1 cellular context compared by ENCODE assay signal in the genomic region with DNA sequence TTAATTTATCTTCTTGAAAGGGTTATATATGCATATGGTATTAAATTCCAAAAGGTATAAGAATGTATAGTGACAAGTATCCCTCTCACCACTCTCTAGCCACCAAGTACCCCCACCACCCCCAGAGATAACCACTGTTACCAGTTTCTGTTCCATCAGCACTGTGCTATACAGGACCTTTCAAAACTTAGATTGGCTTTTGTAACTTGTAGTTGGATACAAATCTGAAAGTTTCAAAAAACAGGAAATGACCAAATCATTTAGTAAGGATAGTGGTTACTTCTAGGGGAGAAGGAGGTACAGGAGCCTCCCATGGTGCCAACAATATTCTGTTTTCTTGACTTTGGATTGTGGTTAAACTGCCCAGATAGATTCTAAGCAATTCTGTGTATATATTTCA.
TF ChIP-seq lines count a peak whose summit lies in the region.

No MANE protein-coding gene starts in this region.

TF ChIP-seq in WTC11, 78 proteins besides CTCF, POLR2A, EP300 and RAD21 (continued from another document):
- TF ChIP-seq, protein P1, sequence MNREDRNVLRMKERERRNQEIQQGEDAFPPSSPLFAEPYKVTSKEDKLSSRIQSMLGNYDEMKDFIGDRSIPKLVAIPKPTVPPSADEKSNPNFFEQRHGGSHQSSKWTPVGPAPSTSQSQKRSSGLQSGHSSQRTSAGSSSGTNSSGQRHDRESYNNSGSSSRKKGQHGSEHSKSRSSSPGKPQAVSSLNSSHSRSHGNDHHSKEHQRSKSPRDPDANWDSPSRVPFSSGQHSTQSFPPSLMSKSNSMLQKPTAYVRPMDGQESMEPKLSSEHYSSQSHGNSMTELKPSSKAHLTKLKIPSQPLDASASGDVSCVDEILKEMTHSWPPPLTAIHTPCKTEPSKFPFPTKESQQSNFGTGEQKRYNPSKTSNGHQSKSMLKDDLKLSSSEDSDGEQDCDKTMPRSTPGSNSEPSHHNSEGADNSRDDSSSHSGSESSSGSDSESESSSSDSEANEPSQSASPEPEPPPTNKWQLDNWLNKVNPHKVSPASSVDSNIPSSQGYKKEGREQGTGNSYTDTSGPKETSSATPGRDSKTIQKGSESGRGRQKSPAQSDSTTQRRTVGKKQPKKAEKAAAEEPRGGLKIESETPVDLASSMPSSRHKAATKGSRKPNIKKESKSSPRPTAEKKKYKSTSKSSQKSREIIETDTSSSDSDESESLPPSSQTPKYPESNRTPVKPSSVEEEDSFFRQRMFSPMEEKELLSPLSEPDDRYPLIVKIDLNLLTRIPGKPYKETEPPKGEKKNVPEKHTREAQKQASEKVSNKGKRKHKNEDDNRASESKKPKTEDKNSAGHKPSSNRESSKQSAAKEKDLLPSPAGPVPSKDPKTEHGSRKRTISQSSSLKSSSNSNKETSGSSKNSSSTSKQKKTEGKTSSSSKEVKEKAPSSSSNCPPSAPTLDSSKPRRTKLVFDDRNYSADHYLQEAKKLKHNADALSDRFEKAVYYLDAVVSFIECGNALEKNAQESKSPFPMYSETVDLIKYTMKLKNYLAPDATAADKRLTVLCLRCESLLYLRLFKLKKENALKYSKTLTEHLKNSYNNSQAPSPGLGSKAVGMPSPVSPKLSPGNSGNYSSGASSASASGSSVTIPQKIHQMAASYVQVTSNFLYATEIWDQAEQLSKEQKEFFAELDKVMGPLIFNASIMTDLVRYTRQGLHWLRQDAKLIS (CRISPR knock-in tag; IDR thresholded peaks at IDR 0.05; ENCODE audit: borderline replicate concordance), result no peak
- TF ChIP-seq TP53 (CRISPR knock-in tag; IDR thresholded peaks at IDR 0.05), result no peak
- TF ChIP-seq, protein P2, sequence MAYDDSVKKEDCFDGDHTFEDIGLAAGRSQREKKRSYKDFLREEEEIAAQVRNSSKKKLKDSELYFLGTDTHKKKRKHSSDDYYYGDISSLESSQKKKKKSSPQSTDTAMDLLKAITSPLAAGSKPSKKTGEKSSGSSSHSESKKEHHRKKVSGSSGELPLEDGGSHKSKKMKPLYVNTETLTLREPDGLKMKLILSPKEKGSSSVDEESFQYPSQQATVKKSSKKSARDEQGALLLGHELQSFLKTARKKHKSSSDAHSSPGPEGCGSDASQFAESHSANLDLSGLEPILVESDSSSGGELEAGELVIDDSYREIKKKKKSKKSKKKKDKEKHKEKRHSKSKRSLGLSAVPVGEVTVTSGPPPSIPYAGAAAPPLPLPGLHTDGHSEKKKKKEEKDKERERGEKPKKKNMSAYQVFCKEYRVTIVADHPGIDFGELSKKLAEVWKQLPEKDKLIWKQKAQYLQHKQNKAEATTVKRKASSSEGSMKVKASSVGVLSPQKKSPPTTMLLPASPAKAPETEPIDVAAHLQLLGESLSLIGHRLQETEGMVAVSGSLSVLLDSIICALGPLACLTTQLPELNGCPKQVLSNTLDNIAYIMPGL (CRISPR knock-in tag; IDR thresholded peaks at IDR 0.05), result no peak
